ENCODE assay signal across 11 cellular contexts in the genomic region with DNA sequence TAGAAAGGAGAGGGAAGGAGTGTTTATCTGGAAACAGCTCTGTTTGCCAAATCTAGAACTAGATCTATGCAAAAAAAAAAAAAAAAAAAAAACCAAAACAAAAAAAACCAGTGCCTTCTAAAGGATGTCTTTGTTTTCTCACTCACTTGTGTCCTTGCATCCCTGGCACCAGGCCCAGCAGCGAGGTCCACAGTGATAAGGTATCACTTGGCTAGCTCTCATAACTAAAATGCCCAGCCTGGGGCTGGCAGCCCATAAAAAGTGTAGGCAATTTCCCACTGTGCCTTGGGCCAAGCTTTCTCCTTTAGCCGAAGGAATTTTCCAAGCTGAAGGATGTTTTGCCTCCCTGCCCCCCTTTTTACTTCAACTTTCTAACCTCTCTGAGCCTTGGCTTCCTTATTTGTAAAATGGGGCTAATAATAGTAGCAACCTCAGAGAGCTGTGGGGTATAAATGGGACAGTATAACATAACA. TPM values are rescaled to one million over a fixed set of nuclear protein-coding genes. Genes with fewer than 3 reads are reported as not detected.
DNase-seq lines count a peak whose midpoint lies in the region; ATAC-seq and TF ChIP-seq lines count a peak whose summit lies in the region.
"Had no signal": no experiment of that assay in that cellular context is flagged by ENCODE, and none has a peak within 500 bp of the region (broad histone marks: within the 10 kb centered on the region; RNA-seq: fewer than 3 reads in every experiment).

No MANE protein-coding gene starts in this region.

- intact Hi-C loops in left colon (cut with DNase I, micrococcal nuclease), result no loop called here
- intact Hi-C loops in thyroid gland (cut with DNase I), result no loop called here
- intact Hi-C loops in left lung (cut with DNase I), result no loop called here

- no peaks in the 10 kb centered on the region for H3K27me3 Mint-ChIP-seq in activated CD8-positive, alpha-beta memory T cell treated with anti-CD3 and anti-CD28 coated beads, Interleukin-2, amount 10 ng/mL, durations not matched to agents 7 days and 5 days

- H3K9me3 Mint-ChIP-seq in activated CD8-positive, alpha-beta memory T cell treated with anti-CD3 and anti-CD28 coated beads, Interleukin-2, amount 10 ng/mL, durations not matched to agents 7 days and 5 days (ENCODE audit: low read depth), result no peaks in the 10 kb centered on the region
- H3K9me3 Mint-ChIP-seq: nephron progenitor cell had no signal

- H3K9me3 ChIP-seq in thyroid gland, result no peaks in the 10 kb centered on the region
- H3K9me3 ChIP-seq in left lung, result no peaks in the 10 kb centered on the region

- CTCF ChIA-PET in activated CD8-positive, alpha-beta memory T cell treated with anti-CD3 and anti-CD28 coated beads, Interleukin-2, amount 10 ng/mL, durations not matched to agents 7 days and 5 days (lab: Charles Lee), result interaction anchor here (1.0 to 1.1 kb wide), 2 partner anchors 11 to 97 kb away, joined by 3 to 4 read pairs; no protein-coding TSS in a partner anchor

- no peaks in the 10 kb centered on the region for H3K36me3 ChIP-seq in thyroid gland
- no peaks in the 10 kb centered on the region for H3K36me3 ChIP-seq in left lung

- ATAC-seq in left colon (peak; percentile 32), HG03521 (IDR thresholded peaks at IDR 0.05; ENCODE audit: unreplicated experiment) (no peak), left lung (no peak)
- no peak for ATAC-seq in activated CD8-positive, alpha-beta memory T cell treated with anti-CD3 and anti-CD28 coated beads, Interleukin-2, amount 10 ng/mL, durations not matched to agents 7 days and 5 days

- WGBS in thyroid gland, 2 donors, result 35 to 44% methylated on average over 2 of the region's 2 CpGs

- DNase-seq in NCI-H1092 treated with DMSO at 0.1 percent for 48 hours (lab: John Stamatoyannopoulos, UW) (peak; percentile 71), astrocyte of the hippocampus (ENCODE audit: low read depth, low spot score) (peak; percentile 28), left colon (peak; percentile 36 to 46), thyroid gland (peak; percentile 36 to 46), left lung (no peak)
- DNase-seq in activated CD8-positive, alpha-beta memory T cell treated with anti-CD3 and anti-CD28 coated beads, Interleukin-2, amount 10 ng/mL, durations not matched to agents 7 days and 5 days, result no peak
- no peak for DNase-seq in stimulated activated CD4-positive, alpha-beta T cell treated with anti-CD3 and anti-CD28 coated beads, Interleukin-4, amount 100 ng/mL, for 4 hours
- DNase-seq: NCI-H524 treated with DMSO at 0.1 percent for 48 hours, nephron progenitor cell, T-helper 9 cell had no signal

- H3K4me1 Mint-ChIP-seq in activated CD8-positive, alpha-beta memory T cell treated with anti-CD3 and anti-CD28 coated beads, Interleukin-2, amount 10 ng/mL, durations not matched to agents 7 days and 5 days, result peaks cover 7% of the 10 kb centered on the region
- H3K4me1 Mint-ChIP-seq: nephron progenitor cell had no signal

- H3K4me1 ChIP-seq in thyroid gland, result peaks cover 1 to 12% of the 10 kb centered on the region in 2 donors
- H3K4me1 ChIP-seq in left lung, result peaks cover 3 to 13% of the 10 kb centered on the region in 2 donors

- H3K27ac ChIP-seq in thyroid gland (peak overlapping the region in 2 of 3 donors; percentile 14 to 28), left lung (peak overlapping the region in 1 of 2 donors; percentile 23)

- H3K36me3 Mint-ChIP-seq in activated CD8-positive, alpha-beta memory T cell treated with anti-CD3 and anti-CD28 coated beads, Interleukin-2, amount 10 ng/mL, durations not matched to agents 7 days and 5 days, result no peaks in the 10 kb centered on the region

- TF ChIP-seq CTCF in thyroid gland (IDR thresholded peaks at IDR 0.05) (no peak), left lung (IDR thresholded peaks at IDR 0.05) (no peak)

- H3K4me3 ChIP-seq in thyroid gland (replicated peaks in 1 of 3) (no peak overlapping the region), left lung (no peak overlapping the region)

- TF ChIP-seq POLR2A in thyroid gland (IDR thresholded peaks at IDR 0.05), result no peak

- H3K27me3 ChIP-seq in thyroid gland (no peaks in the 10 kb centered on the region), left lung (no peaks in the 10 kb centered on the region)

- H3K27ac Mint-ChIP-seq in activated CD8-positive, alpha-beta memory T cell treated with anti-CD3 and anti-CD28 coated beads, Interleukin-2, amount 10 ng/mL, durations not matched to agents 7 days and 5 days, result no peak overlapping the region
- H3K27ac Mint-ChIP-seq: nephron progenitor cell had no signal

- H3K4me3 Mint-ChIP-seq in activated CD8-positive, alpha-beta memory T cell treated with anti-CD3 and anti-CD28 coated beads, Interleukin-2, amount 10 ng/mL, durations not matched to agents 7 days and 5 days, result no peak overlapping the region
- H3K4me3 Mint-ChIP-seq: nephron progenitor cell had no signal

RNA-seq across cellular contexts. Expression of gene RGS3, which starts 20.8 kb away (rescaled TPM):
- total RNA-seq in left colon (10 to 100 TPM; 59.6 to 74.8 TPM), thyroid gland (10 to 100 TPM; 43.0 to 66.2 (median 55.6) TPM), left lung (10 to 100 TPM; 77.8 to 96.9 TPM)
- 10 to 100 TPM; 57.1 to 76.4 TPM for total RNA-seq in activated CD8-positive, alpha-beta memory T cell treated with anti-CD3 and anti-CD28 coated beads, Interleukin-2, amount 10 ng/mL, durations not matched to agents 7 days and 5 days

Comparison
In these comparisons a context has a peak if more than half of its experiments do, and no peak if none do; other contexts are left out.
1. DNase-seq: peak in NCI-H1092 treated with DMSO at 0.1 percent for 48 hours (single experiment), astrocyte of the hippocampus (single experiment), left colon (2 of 2) and thyroid gland (2 of 2); none in activated CD8-positive, alpha-beta memory T cell treated with anti-CD3 and anti-CD28 coated beads, Interleukin-2, amount 10 ng/mL, durations not matched to agents 7 days and 5 days (single experiment), left lung (0 of 2) and stimulated activated CD4-positive, alpha-beta T cell treated with anti-CD3 and anti-CD28 coated beads, Interleukin-4, amount 100 ng/mL, for 4 hours (0 of 2).